8 cellular contexts compared by ENCODE assay signal in genomic region chr17:50944054-50944901, GRCh38.
DNase-seq lines count a peak whose midpoint lies in the region; ATAC-seq and TF ChIP-seq lines count a peak whose summit lies in the region.

No MANE protein-coding gene starts in this region.

- in situ Hi-C loops in GM13976 (cut with MboI; ENCODE audit: low sequenced_read_pairs, unreplicated experiment): no loop called here

- peak; percentile 83 for DNase-seq in GM13976 (ENCODE audit: low spot score)
- DNase-seq in NCI-H1417 treated with DMSO at 0.1 percent for 48 hours (lab: John Stamatoyannopoulos, UW): peak; percentile 80
- peak; percentile 43 to 79 (median 55) for DNase-seq in activated CD4-positive, CD25-positive, alpha-beta regulatory T cell (lab: John Stamatoyannopoulos, UW)
- peak; percentile 60 for DNase-seq in choroid plexus epithelial cell (ENCODE audit: low read depth)
- DNase-seq in left lobe of liver (ENCODE audit: low spot score): peak; percentile 98
- DNase-seq in stimulated activated CD4-positive, alpha-beta T cell treated with anti-CD3 and anti-CD28 coated beads, Interleukin-2, amount 100 ng/mL, for 24 hours: peak; percentile 79 to 84

- peak; percentile 71 for ATAC-seq in left lobe of liver
- ATAC-seq in HG02884 (IDR thresholded peaks at IDR 0.05; ENCODE audit: unreplicated experiment): no peak
- ATAC-seq in HG03045 (IDR thresholded peaks at IDR 0.05; ENCODE audit: unreplicated experiment): no peak

- peak overlapping the region; percentile 24 for H3K4me3 ChIP-seq in choroid plexus epithelial cell (ENCODE audit: low read depth, low read length)

- TF ChIP-seq CTCF in GM13976 (IDR thresholded peaks at IDR 0.05; ENCODE audit: borderline replicate concordance, control extremely low read depth, extremely low read depth, insufficient read depth, missing control alignments): no peak
- no peak for TF ChIP-seq CTCF in choroid plexus epithelial cell (conservative IDR thresholded peaks at IDR 0.05; ENCODE audit: low read depth, low read length)
